In genomic region chr2:55416826-55417568, GRCh38 we compare ENCODE assay signal across 10 cellular contexts. TPM values are rescaled to one million over a fixed set of nuclear protein-coding genes. Genes with fewer than 3 reads are reported as not detected.
DNase-seq lines count a peak whose midpoint lies in the region; ATAC-seq and TF ChIP-seq lines count a peak whose summit lies in the region.
"Had no signal": no experiment of that assay in that cellular context is flagged by ENCODE, and none has a peak within 500 bp of the region (broad histone marks: within the 10 kb centered on the region; RNA-seq: fewer than 3 reads in every experiment).

No MANE protein-coding gene starts in this region.

- H3K36me3 ChIP-seq in breast epithelium, result no peaks in the 10 kb centered on the region

- H3K9me3 Mint-ChIP-seq in MCF 10A (ENCODE audit: unreplicated experiment), result no peaks in the 10 kb centered on the region
- H3K9me3 Mint-ChIP-seq in stimulated activated memory B cell treated with anti-CD40 and anti-IgM and Interleukin-4, amounts not matched to agents 10 μg/mL and 1 μg/mL and 100 μg/mL, for 72 hours, result no peaks in the 10 kb centered on the region
- H3K9me3 Mint-ChIP-seq: central memory CD8-positive, alpha-beta T cell had no signal

- no peak overlapping the region for H3K27ac ChIP-seq in breast epithelium

- no peaks in the 10 kb centered on the region for H3K27me3 ChIP-seq in breast epithelium

- H3K4me1 ChIP-seq in breast epithelium, result no peaks in the 10 kb centered on the region

- BruUV-seq in MCF 10A (replicated peaks; lab: Mats Ljungman, UMichigan), result no TSS peak

- TF ChIP-seq CTCF in MCF 10A (IDR thresholded peaks at IDR 0.05; ENCODE audit: unreplicated experiment) (no peak), breast epithelium (IDR thresholded peaks at IDR 0.05) (no peak)

- TF ChIP-seq POLR2A in breast epithelium (IDR thresholded peaks at IDR 0.05) (no peak), erythroblast (IDR thresholded peaks at IDR 0.05; ENCODE audit: low read length) (no peak)

- no peak for ATAC-seq in stimulated activated memory B cell treated with anti-CD40 and anti-IgM and Interleukin-4, amounts not matched to agents 10 μg/mL and 1 μg/mL and 100 μg/mL, for 72 hours

- DNase-seq in MCF 10A (ENCODE audit: unreplicated experiment) (no peak), breast epithelium (ENCODE audit: low spot score in 2 of 2) (no peak), OCI-M1 (lab: John Stamatoyannopoulos, UW) (peak; percentile 40), erythroblast (lab: John Stamatoyannopoulos, UW) (peak; percentile 10 to 23), activated gamma-delta T cell treated with Interleukin-2 at 50 U/mL for 16 hours (no peak), posterior cingulate gyrus (no peak)
- DNase-seq in activated CD8-positive, alpha-beta memory T cell treated with anti-CD3 and anti-CD28 coated beads, Interleukin-2, amount 50 U/mL, for 4 hours, result no peak
- DNase-seq: activated CD8-positive, alpha-beta memory T cell treated with anti-CD3 and anti-CD28 coated beads, Interleukin-2, amount 50 U/mL, for 48 hours had no signal

- H3K4me1 Mint-ChIP-seq in MCF 10A (ENCODE audit: insufficient read depth, unreplicated experiment), result peaks cover 20% of the 10 kb centered on the region
- H3K4me1 Mint-ChIP-seq in stimulated activated memory B cell treated with anti-CD40 and anti-IgM and Interleukin-4, amounts not matched to agents 10 μg/mL and 1 μg/mL and 100 μg/mL, for 72 hours, result peaks cover 44% of the 10 kb centered on the region

- H3K27me3 Mint-ChIP-seq in MCF 10A (ENCODE audit: insufficient read depth, unreplicated experiment), result no peaks in the 10 kb centered on the region
- H3K27me3 Mint-ChIP-seq in stimulated activated memory B cell treated with anti-CD40 and anti-IgM and Interleukin-4, amounts not matched to agents 10 μg/mL and 1 μg/mL and 100 μg/mL, for 72 hours, result no peaks in the 10 kb centered on the region
- H3K27me3 Mint-ChIP-seq: central memory CD8-positive, alpha-beta T cell had no signal

- CTCF ChIA-PET in MCF 10A (lab: Yijun Ruan, JAX), result interaction anchor here (0.6 kb wide), 1 partner anchor 184 kb away, joined by 3 read pairs; the partner anchor contains the start of gene RPS27A

- H3K27ac Mint-ChIP-seq in MCF 10A (ENCODE audit: low read depth, unreplicated experiment), result peak overlapping the region; percentile 95
- peak overlapping the region; percentile 94 for H3K27ac Mint-ChIP-seq in stimulated activated memory B cell treated with anti-CD40 and anti-IgM and Interleukin-4, amounts not matched to agents 10 μg/mL and 1 μg/mL and 100 μg/mL, for 72 hours

- H3K4me3 ChIP-seq in breast epithelium, result no peak overlapping the region

- H3K9me3 ChIP-seq in breast epithelium, result no peaks in the 10 kb centered on the region

- POLR2A ChIA-PET in MCF 10A (lab: Yijun Ruan, JAX), result interaction anchor here (0.6 to 3.4 kb wide), 14 partner anchors 10 to 858 kb away, joined by 3 to 33 read pairs (median 4); partner anchors contain the start of genes CFAP36, CLHC1, MTIF2 and RPS27A

- peaks cover 12% of the 10 kb centered on the region for H3K36me3 Mint-ChIP-seq in MCF 10A (ENCODE audit: insufficient read depth, unreplicated experiment)
- H3K36me3 Mint-ChIP-seq in stimulated activated memory B cell treated with anti-CD40 and anti-IgM and Interleukin-4, amounts not matched to agents 10 μg/mL and 1 μg/mL and 100 μg/mL, for 72 hours, result peaks cover under 1% of the 10 kb centered on the region

- intact Hi-C loops in MCF 10A (cut with micrococcal nuclease), result loop anchor here (5.0 kb wide), 3 partner anchors 105 to 185 kb away; partner anchors contain the start of genes CLHC1, MTIF2 and RPS27A
- intact Hi-C loops in breast epithelium (cut with DNase I; ENCODE audit: low total_unique reads), result loop anchor here (10.0 kb wide), 1 partner anchor 192 kb away; no protein-coding TSS in a partner anchor
- intact Hi-C loops in posterior cingulate gyrus (cut with DNase I), result loop anchor here (5.0 to 10.0 kb wide), 4 partner anchors 55 to 198 kb away; partner anchors contain the start of genes CLHC1, PPP4R3B and RPS27A

- H3K4me3 Mint-ChIP-seq in MCF 10A (ENCODE audit: unreplicated experiment), result peak overlapping the region; percentile 98
- no peak overlapping the region for H3K4me3 Mint-ChIP-seq in stimulated activated memory B cell treated with anti-CD40 and anti-IgM and Interleukin-4, amounts not matched to agents 10 μg/mL and 1 μg/mL and 100 μg/mL, for 72 hours

RNA-seq across cellular contexts. Expression of gene CCDC88A, which starts 2.7 kb away (rescaled TPM):
- 52.1 and 60.8 TPM in 2 replicates for total RNA-seq in MCF 10A (2022)
- total RNA-seq in breast epithelium, result 10 to 100 TPM; 36.1 to 74.6 (median 50.1) TPM

Comparison
In these comparisons a context has a peak if more than half of its experiments do, and no peak if none do; other contexts are left out.
1. DNase-seq: peak in OCI-M1 (single experiment) and erythroblast (2 of 2); none in MCF 10A (single experiment), breast epithelium (0 of 2), activated CD8-positive, alpha-beta memory T cell treated with anti-CD3 and anti-CD28 coated beads, Interleukin-2, amount 50 U/mL, for 4 hours (single experiment), activated gamma-delta T cell treated with Interleukin-2 at 50 U/mL for 16 hours (single experiment) and posterior cingulate gyrus (0 of 10).